8 cellular contexts compared by ENCODE assay signal in the genomic region with DNA sequence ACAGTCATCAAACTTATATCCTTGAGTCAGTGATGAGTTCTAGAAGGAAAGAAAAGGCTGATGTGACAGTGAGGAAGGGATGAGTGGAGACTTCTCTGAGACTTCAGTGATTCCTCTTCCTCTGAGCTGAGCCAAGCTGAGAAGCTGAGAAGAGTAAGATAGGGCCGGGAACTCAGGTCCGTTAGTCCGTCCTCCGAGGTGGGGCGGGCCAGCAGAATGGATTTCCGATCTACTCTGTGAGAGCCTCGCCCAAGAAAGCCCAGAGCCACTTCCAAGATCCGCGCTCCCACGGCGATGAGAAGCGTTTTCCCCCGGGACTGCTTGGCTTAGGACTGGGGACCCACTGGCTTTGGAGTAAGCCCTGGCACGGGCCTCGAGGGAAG. TPM values are rescaled to one million over a fixed set of nuclear protein-coding genes. Genes with fewer than 3 reads are reported as not detected.
DNase-seq lines count a peak whose midpoint lies in the region; ATAC-seq and TF ChIP-seq lines count a peak whose summit lies in the region.
"Not testable (repeated sequence)": the region's sequence is repeated elsewhere in the genome, so short reads cannot be mapped to it uniquely, and the experiment has no call there.

No MANE protein-coding gene starts in this region.

- WGBS in endodermal cell (ENCODE audit: insufficient coverage in 1 of 2, insufficient read length in 1 of 2), 2 experiments, result 13% methylated on average over 3 of the region's 15 CpGs; no CpG with 5 or more reads in 1 of the 2 experiments

- H3K27me3 ChIP-seq in endodermal cell (ENCODE audit: control insufficient read depth, insufficient read depth, low read length, poor library complexity, severe bottlenecking), result not testable (repeated sequence)

- H3K4me3 ChIP-seq in AG09309 (ENCODE audit: control insufficient read depth, low read depth, low read length) (peak overlapping the region; percentile 81), endodermal cell (ENCODE audit: low read length) (peak overlapping the region; percentile 62), skeletal muscle cell (ENCODE audit: low read depth, low read length) (peak overlapping the region; percentile 64)

- H3K27me3 Mint-ChIP-seq in IgD-negative memory B cell; activated T-cell treated with anti-CD3 and anti-CD28 coated beads, Interleukin-2, amount 50 U/mL, for 24 hours; endodermal cell (ENCODE audit: insufficient read depth): not testable (repeated sequence)

- not testable (repeated sequence) for H3K9me3 ChIP-seq in endodermal cell (ENCODE audit: control insufficient read depth, low read length)

- H3K36me3 ChIP-seq in endodermal cell (ENCODE audit: control insufficient read depth, insufficient read depth, low read length), result not testable (repeated sequence)

- H3K4me3 Mint-ChIP-seq in IgD-negative memory B cell, result peak overlapping the region; percentile 88 to 94 (median 92)
- peak overlapping the region; percentile 90 for H3K4me3 Mint-ChIP-seq in activated T-cell treated with anti-CD3 and anti-CD28 coated beads, Interleukin-2, amount 50 U/mL, for 24 hours
- peak overlapping the region; percentile 83 for H3K4me3 Mint-ChIP-seq in endodermal cell

- not testable (repeated sequence) for H3K4me1 ChIP-seq in endodermal cell (ENCODE audit: control insufficient read depth, insufficient read depth, low read length)

- H3K9me3 Mint-ChIP-seq in IgD-negative memory B cell; activated T-cell treated with anti-CD3 and anti-CD28 coated beads, Interleukin-2, amount 50 U/mL, for 24 hours; endodermal cell: not testable (repeated sequence)

- H3K36me3 Mint-ChIP-seq in IgD-negative memory B cell, result not testable (repeated sequence)
- H3K36me3 Mint-ChIP-seq in activated T-cell treated with anti-CD3 and anti-CD28 coated beads, Interleukin-2, amount 50 U/mL, for 24 hours (ENCODE audit: low read depth), result peaks cover 17% of the 10 kb centered on the region
- peaks cover 14% of the 10 kb centered on the region for H3K36me3 Mint-ChIP-seq in endodermal cell (ENCODE audit: low read depth)

- peak overlapping the region; percentile 50 to 93 (median 92) for H3K27ac Mint-ChIP-seq in IgD-negative memory B cell
- H3K27ac Mint-ChIP-seq in activated T-cell treated with anti-CD3 and anti-CD28 coated beads, Interleukin-2, amount 50 U/mL, for 24 hours, result peak overlapping the region; percentile 92
- not testable (repeated sequence) for H3K27ac Mint-ChIP-seq in endodermal cell

- not testable (repeated sequence) for TF ChIP-seq CTCF in AG09309 (IDR thresholded peaks at IDR 0.05; ENCODE audit: control insufficient read depth, insufficient read depth, low read depth, low read length, missing control alignments); endodermal cell (conservative IDR thresholded peaks at IDR 0.05)

- DNase-seq in AG09309 (ENCODE audit: low read depth); activated T-cell treated with anti-CD3 and anti-CD28 coated beads, Interleukin-2, amount 50 U/mL, for 24 hours; endodermal cell; left lobe of liver (ENCODE audit: low spot score); skeletal muscle cell (ENCODE audit: low read depth): not testable (repeated sequence)

- peak overlapping the region; percentile 34 for H3K9ac ChIP-seq in endodermal cell (ENCODE audit: extremely low read depth, low read length, poor library complexity, severe bottlenecking)

- ATAC-seq in GM19035 (IDR thresholded peaks at IDR 0.05; ENCODE audit: unreplicated experiment), result peak; percentile 26
- peak; percentile 18 for ATAC-seq in HG02763 (IDR thresholded peaks at IDR 0.05; ENCODE audit: unreplicated experiment)
- peak; percentile 31 for ATAC-seq in left lobe of liver

- peaks cover 12 to 21% (median 18%) of the 10 kb centered on the region in 3 donors for H3K4me1 Mint-ChIP-seq in IgD-negative memory B cell
- H3K4me1 Mint-ChIP-seq in activated T-cell treated with anti-CD3 and anti-CD28 coated beads, Interleukin-2, amount 50 U/mL, for 24 hours (ENCODE audit: low read depth), result peaks cover 22% of the 10 kb centered on the region
- not testable (repeated sequence) for H3K4me1 Mint-ChIP-seq in endodermal cell

- H3K27ac ChIP-seq in endodermal cell (ENCODE audit: low read depth, low read length), result not testable (repeated sequence)

RNA-seq across cellular contexts. Expression of gene PDPR, which starts 0.5 kb away (rescaled TPM):
- 9.5 TPM for polyA plus RNA-seq in IgD-negative memory B cell
- total RNA-seq in endodermal cell, result 10 to 100 TPM; 28.3 to 28.6 TPM
- 25.7 TPM for polyA plus RNA-seq in endodermal cell (2013, experiment 1 of 2)
- 23.8 TPM for polyA plus RNA-seq in endodermal cell (2013, experiment 2 of 2)
- 7.8 TPM for total RNA-seq in left lobe of liver

RNA-seq across cellular contexts. Expression of gene CLEC18C, which starts 60.0 kb away (rescaled TPM):
- polyA plus RNA-seq in IgD-negative memory B cell, result not detected
- total RNA-seq in endodermal cell (under 1 TPM in 1 of 2 donors, not detected in 1; 0.20 TPM), left lobe of liver (0.40 TPM)
- 9.4 TPM for polyA plus RNA-seq in endodermal cell (2013, experiment 1 of 2)
- polyA plus RNA-seq in endodermal cell (2013, experiment 2 of 2), result 8.3 TPM
